ENCODE assay signal across 1 cellular context in the genomic region with DNA sequence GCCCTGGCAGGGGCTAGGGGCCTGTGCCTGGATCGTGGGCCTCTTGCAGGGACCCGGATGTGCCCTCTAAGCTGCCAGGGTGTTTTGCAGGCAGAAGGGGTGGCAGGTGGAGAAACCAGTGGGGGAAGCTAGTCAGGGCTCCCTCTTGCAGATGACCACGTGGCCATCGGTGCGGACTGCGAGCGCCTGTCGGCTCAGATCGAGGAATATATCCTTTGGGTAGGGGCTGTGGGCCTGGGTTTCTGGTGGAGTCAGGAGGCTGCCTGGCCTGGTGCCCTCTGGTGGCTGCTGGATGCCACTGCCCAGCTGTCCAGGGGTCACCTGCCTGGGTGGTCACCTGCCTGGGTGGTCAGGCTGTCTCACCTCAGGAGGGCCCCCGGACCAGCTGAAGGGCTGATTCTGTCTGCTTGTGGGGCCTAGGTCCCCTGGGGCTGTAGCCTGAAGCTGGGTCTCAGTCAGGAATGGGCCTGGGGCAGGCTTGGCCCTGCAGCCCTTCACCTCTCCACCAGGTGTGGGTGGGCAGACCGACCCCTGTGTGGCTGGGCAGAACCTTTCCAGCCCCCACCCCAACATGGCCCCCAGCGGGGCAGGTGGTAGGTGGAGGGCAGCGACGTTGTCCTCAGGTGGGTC.
TF ChIP-seq lines count a peak whose summit lies in the region.

No MANE protein-coding gene starts in this region.

TF ChIP-seq in liver, 16 proteins besides CTCF, POLR2A, EP300 and RAD21:
- TF ChIP-seq YY1 (IDR thresholded peaks at IDR 0.05): no peak
- TF ChIP-seq FOXA2 (IDR thresholded peaks at IDR 0.05): no peak
- TF ChIP-seq EGR1 (IDR thresholded peaks at IDR 0.05; ENCODE audit: low read depth in 2 of 2): no peak
- TF ChIP-seq SP1 (IDR thresholded peaks at IDR 0.05): no peak
- TF ChIP-seq, protein P1, sequence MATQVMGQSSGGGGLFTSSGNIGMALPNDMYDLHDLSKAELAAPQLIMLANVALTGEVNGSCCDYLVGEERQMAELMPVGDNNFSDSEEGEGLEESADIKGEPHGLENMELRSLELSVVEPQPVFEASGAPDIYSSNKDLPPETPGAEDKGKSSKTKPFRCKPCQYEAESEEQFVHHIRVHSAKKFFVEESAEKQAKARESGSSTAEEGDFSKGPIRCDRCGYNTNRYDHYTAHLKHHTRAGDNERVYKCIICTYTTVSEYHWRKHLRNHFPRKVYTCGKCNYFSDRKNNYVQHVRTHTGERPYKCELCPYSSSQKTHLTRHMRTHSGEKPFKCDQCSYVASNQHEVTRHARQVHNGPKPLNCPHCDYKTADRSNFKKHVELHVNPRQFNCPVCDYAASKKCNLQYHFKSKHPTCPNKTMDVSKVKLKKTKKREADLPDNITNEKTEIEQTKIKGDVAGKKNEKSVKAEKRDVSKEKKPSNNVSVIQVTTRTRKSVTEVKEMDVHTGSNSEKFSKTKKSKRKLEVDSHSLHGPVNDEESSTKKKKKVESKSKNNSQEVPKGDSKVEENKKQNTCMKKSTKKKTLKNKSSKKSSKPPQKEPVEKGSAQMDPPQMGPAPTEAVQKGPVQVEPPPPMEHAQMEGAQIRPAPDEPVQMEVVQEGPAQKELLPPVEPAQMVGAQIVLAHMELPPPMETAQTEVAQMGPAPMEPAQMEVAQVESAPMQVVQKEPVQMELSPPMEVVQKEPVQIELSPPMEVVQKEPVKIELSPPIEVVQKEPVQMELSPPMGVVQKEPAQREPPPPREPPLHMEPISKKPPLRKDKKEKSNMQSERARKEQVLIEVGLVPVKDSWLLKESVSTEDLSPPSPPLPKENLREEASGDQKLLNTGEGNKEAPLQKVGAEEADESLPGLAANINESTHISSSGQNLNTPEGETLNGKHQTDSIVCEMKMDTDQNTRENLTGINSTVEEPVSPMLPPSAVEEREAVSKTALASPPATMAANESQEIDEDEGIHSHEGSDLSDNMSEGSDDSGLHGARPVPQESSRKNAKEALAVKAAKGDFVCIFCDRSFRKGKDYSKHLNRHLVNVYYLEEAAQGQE (IDR thresholded peaks at IDR 0.05): no peak
- no peak for TF ChIP-seq GABPA (IDR thresholded peaks at IDR 0.05 in 1 of 2, conservative IDR thresholded peaks at IDR 0.05 in 1 of 2)
- TF ChIP-seq JUND (IDR thresholded peaks at IDR 0.05): no peak
- TF ChIP-seq NR2F2 (IDR thresholded peaks at IDR 0.05): no peak
- no peak for TF ChIP-seq FOXA1 (IDR thresholded peaks at IDR 0.05)
- no peak for TF ChIP-seq HNF4G (IDR thresholded peaks at IDR 0.05)
- TF ChIP-seq, protein P2, sequence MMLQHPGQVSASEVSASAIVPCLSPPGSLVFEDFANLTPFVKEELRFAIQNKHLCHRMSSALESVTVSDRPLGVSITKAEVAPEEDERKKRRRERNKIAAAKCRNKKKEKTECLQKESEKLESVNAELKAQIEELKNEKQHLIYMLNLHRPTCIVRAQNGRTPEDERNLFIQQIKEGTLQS (IDR thresholded peaks at IDR 0.05): no peak
- TF ChIP-seq TAF1 (conservative IDR thresholded peaks at IDR 0.05): no peak
- no peak for TF ChIP-seq RXRA (IDR thresholded peaks at IDR 0.05)
- TF ChIP-seq, protein P3, sequence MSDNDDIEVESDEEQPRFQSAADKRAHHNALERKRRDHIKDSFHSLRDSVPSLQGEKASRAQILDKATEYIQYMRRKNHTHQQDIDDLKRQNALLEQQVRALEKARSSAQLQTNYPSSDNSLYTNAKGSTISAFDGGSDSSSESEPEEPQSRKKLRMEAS (IDR thresholded peaks at IDR 0.05): no peak
- TF ChIP-seq, protein P4, sequence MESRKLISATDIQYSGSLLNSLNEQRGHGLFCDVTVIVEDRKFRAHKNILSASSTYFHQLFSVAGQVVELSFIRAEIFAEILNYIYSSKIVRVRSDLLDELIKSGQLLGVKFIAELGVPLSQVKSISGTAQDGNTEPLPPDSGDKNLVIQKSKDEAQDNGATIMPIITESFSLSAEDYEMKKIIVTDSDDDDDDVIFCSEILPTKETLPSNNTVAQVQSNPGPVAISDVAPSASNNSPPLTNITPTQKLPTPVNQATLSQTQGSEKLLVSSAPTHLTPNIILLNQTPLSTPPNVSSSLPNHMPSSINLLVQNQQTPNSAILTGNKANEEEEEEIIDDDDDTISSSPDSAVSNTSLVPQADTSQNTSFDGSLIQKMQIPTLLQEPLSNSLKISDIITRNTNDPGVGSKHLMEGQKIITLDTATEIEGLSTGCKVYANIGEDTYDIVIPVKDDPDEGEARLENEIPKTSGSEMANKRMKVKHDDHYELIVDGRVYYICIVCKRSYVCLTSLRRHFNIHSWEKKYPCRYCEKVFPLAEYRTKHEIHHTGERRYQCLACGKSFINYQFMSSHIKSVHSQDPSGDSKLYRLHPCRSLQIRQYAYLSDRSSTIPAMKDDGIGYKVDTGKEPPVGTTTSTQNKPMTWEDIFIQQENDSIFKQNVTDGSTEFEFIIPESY (IDR thresholded peaks at IDR 0.05): no peak
- TF ChIP-seq HNF4A (conservative IDR thresholded peaks at IDR 0.05): no peak
TF ChIP-seq in liver: peak in this region for 0.
